In the genomic region with DNA sequence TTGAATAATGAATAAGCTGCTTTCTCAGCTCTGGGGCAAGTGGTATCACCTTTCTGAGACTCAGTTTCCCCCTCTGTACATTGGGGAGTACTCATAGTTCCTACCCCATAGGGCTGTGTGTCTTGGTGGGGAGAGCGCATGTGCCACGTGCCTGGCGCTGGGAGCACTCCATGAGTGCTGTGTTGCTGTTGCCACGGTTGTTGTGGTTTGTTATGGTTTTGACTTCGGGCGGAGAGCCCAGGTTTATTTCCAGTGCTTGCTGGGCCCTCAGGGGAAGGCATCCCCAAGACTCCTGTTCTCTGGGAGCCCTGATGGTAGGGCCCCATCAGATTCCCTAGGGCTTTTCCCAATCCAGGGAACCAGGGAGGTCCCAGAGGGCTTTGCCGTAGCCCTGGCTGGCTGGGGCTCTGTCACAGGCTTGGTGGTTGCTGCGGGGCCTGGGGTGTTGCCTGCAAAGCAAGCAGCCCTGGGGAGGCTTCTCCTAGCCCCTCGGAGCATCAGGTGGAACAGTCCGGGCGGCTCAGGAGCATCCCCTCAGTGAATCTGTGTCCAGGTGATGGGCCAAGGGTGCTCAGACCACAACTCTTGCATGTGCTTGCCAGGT, we compare ENCODE assay signal across 15 cellular contexts. TPM values are rescaled to one million over a fixed set of nuclear protein-coding genes. Genes with fewer than 3 reads are reported as not detected.
DNase-seq lines count a peak whose midpoint lies in the region; ATAC-seq and TF ChIP-seq lines count a peak whose summit lies in the region.
"Had no signal": no experiment of that assay in that cellular context is flagged by ENCODE, and none has a peak within 500 bp of the region (broad histone marks: within the 10 kb centered on the region; RNA-seq: fewer than 3 reads in every experiment).

No MANE protein-coding gene starts in this region.

- no peak overlapping the region for H3K4me3 Mint-ChIP-seq in activated naive CD4-positive, alpha-beta T cell treated with anti-CD3 and anti-CD28 coated beads, Interleukin-2, amount 10 ng/mL, durations not matched to agents 7 days and 5 days
- peak overlapping the region in 1 of 3 donors; percentile 90 for H3K4me3 Mint-ChIP-seq in T-cell
- H3K4me3 Mint-ChIP-seq in stimulated activated effector memory CD8-positive, alpha-beta T cell treated with anti-CD3 and anti-CD28 coated beads, Interleukin-12 subunit alpha, Interleukin-12 subunit beta, amount 100 ng/mL, for 72 hours: no peak overlapping the region

- no peak for TF ChIP-seq POLR2A in heart left ventricle (IDR thresholded peaks at IDR 0.05)

- peaks cover 6 to 98% (median 70%) of the 10 kb centered on the region in 12 donors for H3K4me1 ChIP-seq in heart left ventricle
- H3K4me1 ChIP-seq: BE2C had no signal

- H3K36me3 Mint-ChIP-seq in activated naive CD4-positive, alpha-beta T cell treated with anti-CD3 and anti-CD28 coated beads, Interleukin-2, amount 10 ng/mL, durations not matched to agents 7 days and 5 days: peaks cover 25% of the 10 kb centered on the region
- H3K36me3 Mint-ChIP-seq in activated naive CD4-positive, alpha-beta T cell treated with anti-CD3 and anti-CD28 coated beads, Interleukin-2, amount 50 U/mL, for 72 hours: peaks cover 0 to 4% of the 10 kb centered on the region in 2 donors
- peaks cover 20% of the 10 kb centered on the region for H3K36me3 Mint-ChIP-seq in T-cell
- H3K36me3 Mint-ChIP-seq in stimulated activated effector memory CD8-positive, alpha-beta T cell treated with anti-CD3 and anti-CD28 coated beads, Interleukin-12 subunit alpha, Interleukin-12 subunit beta, amount 100 ng/mL, for 72 hours: peaks cover 79% of the 10 kb centered on the region

- CTCF ChIA-PET in activated naive CD4-positive, alpha-beta T cell treated with anti-CD3 and anti-CD28 coated beads, Interleukin-2, amount 10 ng/mL, durations not matched to agents 7 days and 5 days (lab: Charles Lee): interaction anchor here (1.2 to 3.3 kb wide), 7 partner anchors 11 to 27 kb away, joined by 4 to 40 read pairs (median 6); no protein-coding TSS in a partner anchor
- CTCF ChIA-PET in T-cell (lab: Charles Lee): interaction anchor here (0.6 to 4.3 kb wide), 4 partner anchors 13 to 27 kb away, joined by 3 to 31 read pairs (median 4); no protein-coding TSS in a partner anchor

- peaks cover 66% of the 10 kb centered on the region for H3K4me1 Mint-ChIP-seq in activated naive CD4-positive, alpha-beta T cell treated with anti-CD3 and anti-CD28 coated beads, Interleukin-2, amount 10 ng/mL, durations not matched to agents 7 days and 5 days
- peaks cover 42 to 66% (median 62%) of the 10 kb centered on the region in 3 donors for H3K4me1 Mint-ChIP-seq in T-cell
- H3K4me1 Mint-ChIP-seq in stimulated activated effector memory CD8-positive, alpha-beta T cell treated with anti-CD3 and anti-CD28 coated beads, Interleukin-12 subunit alpha, Interleukin-12 subunit beta, amount 100 ng/mL, for 72 hours: peaks cover 57% of the 10 kb centered on the region

- no peak overlapping the region for H3K4me3 ChIP-seq in heart left ventricle

- peak overlapping the region; percentile 89 for H3K27ac Mint-ChIP-seq in activated naive CD4-positive, alpha-beta T cell treated with anti-CD3 and anti-CD28 coated beads, Interleukin-2, amount 10 ng/mL, durations not matched to agents 7 days and 5 days
- H3K27ac Mint-ChIP-seq in activated naive CD4-positive, alpha-beta T cell treated with anti-CD3 and anti-CD28 coated beads, Interleukin-2, amount 50 U/mL, for 72 hours: no peak overlapping the region
- peak overlapping the region; percentile 87 to 92 for H3K27ac Mint-ChIP-seq in T-cell
- H3K27ac Mint-ChIP-seq in stimulated activated effector memory CD8-positive, alpha-beta T cell treated with anti-CD3 and anti-CD28 coated beads, Interleukin-12 subunit alpha, Interleukin-12 subunit beta, amount 100 ng/mL, for 72 hours: peak overlapping the region; percentile 87

- intact Hi-C loops in heart left ventricle (cut with DNase I): loop anchor here in 1 of 10 donors (2.0 kb wide), 1 partner anchor 13 kb away; no protein-coding TSS in a partner anchor

- ATAC-seq in activated naive CD4-positive, alpha-beta T cell treated with anti-CD3 and anti-CD28 coated beads, Interleukin-2, amount 50 U/mL, for 72 hours: no peak
- ATAC-seq in T-cell (replicated peaks in 1 of 4) (no peak), heart left ventricle (peak; percentile 39 to 77 (median 57)), GM21576 (IDR thresholded peaks at IDR 0.05; ENCODE audit: unreplicated experiment) (no peak)
- no peak for ATAC-seq in stimulated activated effector memory CD8-positive, alpha-beta T cell treated with anti-CD3 and anti-CD28 coated beads, Interleukin-12 subunit alpha, Interleukin-12 subunit beta, amount 100 ng/mL, for 72 hours

- H3K27me3 ChIP-seq in heart left ventricle: no peaks in the 10 kb centered on the region
- H3K27me3 ChIP-seq: BE2C had no signal

- no peak for DNase-seq in activated naive CD4-positive, alpha-beta T cell treated with anti-CD3 and anti-CD28 coated beads, Interleukin-2, amount 10 ng/mL, durations not matched to agents 7 days and 5 days
- DNase-seq in activated naive CD4-positive, alpha-beta T cell treated with anti-CD3 and anti-CD28 coated beads, Interleukin-2, amount 50 U/mL, for 72 hours (ENCODE audit: low spot score in 2 of 2): no peak
- no peak for DNase-seq in T-cell
- peak in 2 of 5 donors; percentile 67 to 81 for DNase-seq in heart left ventricle
- no peak for DNase-seq in stimulated activated effector memory CD8-positive, alpha-beta T cell treated with anti-CD3 and anti-CD28 coated beads, Interleukin-12 subunit alpha, Interleukin-12 subunit beta, amount 100 ng/mL, for 72 hours (ENCODE audit: low spot score in 2 of 2)
- no peak for DNase-seq in SW480 (ENCODE audit: low spot score)
- DNase-seq in DMS 273 treated with DMSO at 0.1 percent for 48 hours (lab: John Stamatoyannopoulos, UW): no peak
- DNase-seq: amniotic stem cell; BE2C; effector CD4-positive, alpha-beta T cell; NCI-H2081; posterior cingulate gyrus; stimulated activated CD4-positive, alpha-beta T cell treated with anti-CD3 and anti-CD28 coated beads, Interleukin-1b, Interleukin-23, amount 100 ng/mL, for 48 hours; SW 1271 had no signal

- peaks cover 0 to 66% (median 25%) of the 10 kb centered on the region in 9 donors for H3K36me3 ChIP-seq in heart left ventricle

- H3K9me3 Mint-ChIP-seq in activated naive CD4-positive, alpha-beta T cell treated with anti-CD3 and anti-CD28 coated beads, Interleukin-2, amount 10 ng/mL, durations not matched to agents 7 days and 5 days: no peaks in the 10 kb centered on the region
- H3K9me3 Mint-ChIP-seq in activated naive CD4-positive, alpha-beta T cell treated with anti-CD3 and anti-CD28 coated beads, Interleukin-2, amount 50 U/mL, for 72 hours: no peaks in the 10 kb centered on the region
- H3K9me3 Mint-ChIP-seq in T-cell: no peaks in the 10 kb centered on the region
- H3K9me3 Mint-ChIP-seq in stimulated activated effector memory CD8-positive, alpha-beta T cell treated with anti-CD3 and anti-CD28 coated beads, Interleukin-12 subunit alpha, Interleukin-12 subunit beta, amount 100 ng/mL, for 72 hours: no peaks in the 10 kb centered on the region

- no peaks in the 10 kb centered on the region for H3K9me3 ChIP-seq in heart left ventricle
- H3K9me3 ChIP-seq: BE2C had no signal

- peak overlapping the region; percentile 76 to 95 (median 90) for H3K27ac ChIP-seq in heart left ventricle

- no peak for TF ChIP-seq CTCF in heart left ventricle (IDR thresholded peaks at IDR 0.05)

- WGBS in heart left ventricle, 4 donors: 63 to 70% (median 68%) methylated on average over 10 to 11 of the region's 11 CpGs

- H3K27me3 Mint-ChIP-seq in activated naive CD4-positive, alpha-beta T cell treated with anti-CD3 and anti-CD28 coated beads, Interleukin-2, amount 10 ng/mL, durations not matched to agents 7 days and 5 days: no peaks in the 10 kb centered on the region
- H3K27me3 Mint-ChIP-seq in T-cell: no peaks in the 10 kb centered on the region

- POLR2A ChIA-PET in T-cell (lab: Charles Lee): no interaction called here

RNA-seq across cellular contexts. Expression of gene SH2B3, which starts 18.6 kb away (rescaled TPM):
- 10 to 100 TPM; 18.0 to 24.6 TPM for total RNA-seq in activated naive CD4-positive, alpha-beta T cell treated with anti-CD3 and anti-CD28 coated beads, Interleukin-2, amount 50 U/mL, for 72 hours
- total RNA-seq in T-cell: 10 to 100 TPM; 24.6 to 38.8 (median 28.8) TPM
- 10 to 100 TPM; 35.8 to 76.7 (median 40.3) TPM for total RNA-seq in heart left ventricle
- 10 to 100 TPM; 11.3 to 16.8 TPM for polyA plus RNA-seq in heart left ventricle

RNA-seq across cellular contexts. Expression of gene PHETA1, which starts 55.4 kb away (rescaled TPM):
- total RNA-seq in activated naive CD4-positive, alpha-beta T cell treated with anti-CD3 and anti-CD28 coated beads, Interleukin-2, amount 50 U/mL, for 72 hours: 1 to 10 TPM in 1 of 2 donors, under 1 TPM in 1; 0.64 to 1.5 TPM
- total RNA-seq in T-cell: 1 to 10 TPM; 1.4 to 6.2 (median 5.4) TPM
- total RNA-seq in heart left ventricle: 10 to 100 TPM; 12.8 to 48.7 (median 23.7) TPM
- polyA plus RNA-seq in heart left ventricle: 10 to 100 TPM; 29.5 to 35.1 TPM

Comparison
In these comparisons a context has a peak if more than half of its experiments do, and no peak if none do; other contexts are left out.
1. H3K27ac Mint-ChIP-seq: peak in activated naive CD4-positive, alpha-beta T cell treated with anti-CD3 and anti-CD28 coated beads, Interleukin-2, amount 10 ng/mL, durations not matched to agents 7 days and 5 days (single experiment), T-cell (2 of 2) and stimulated activated effector memory CD8-positive, alpha-beta T cell treated with anti-CD3 and anti-CD28 coated beads, Interleukin-12 subunit alpha, Interleukin-12 subunit beta, amount 100 ng/mL, for 72 hours (single experiment); none in activated naive CD4-positive, alpha-beta T cell treated with anti-CD3 and anti-CD28 coated beads, Interleukin-2, amount 50 U/mL, for 72 hours (0 of 2).
2. ATAC-seq: peak in heart left ventricle (4 of 4); none in activated naive CD4-positive, alpha-beta T cell treated with anti-CD3 and anti-CD28 coated beads, Interleukin-2, amount 50 U/mL, for 72 hours (0 of 2), T-cell (0 of 4), stimulated activated effector memory CD8-positive, alpha-beta T cell treated with anti-CD3 and anti-CD28 coated beads, Interleukin-12 subunit alpha, Interleukin-12 subunit beta, amount 100 ng/mL, for 72 hours (single experiment) and GM21576 (single experiment).